8 cellular contexts compared by ENCODE assay signal in the genomic region with DNA sequence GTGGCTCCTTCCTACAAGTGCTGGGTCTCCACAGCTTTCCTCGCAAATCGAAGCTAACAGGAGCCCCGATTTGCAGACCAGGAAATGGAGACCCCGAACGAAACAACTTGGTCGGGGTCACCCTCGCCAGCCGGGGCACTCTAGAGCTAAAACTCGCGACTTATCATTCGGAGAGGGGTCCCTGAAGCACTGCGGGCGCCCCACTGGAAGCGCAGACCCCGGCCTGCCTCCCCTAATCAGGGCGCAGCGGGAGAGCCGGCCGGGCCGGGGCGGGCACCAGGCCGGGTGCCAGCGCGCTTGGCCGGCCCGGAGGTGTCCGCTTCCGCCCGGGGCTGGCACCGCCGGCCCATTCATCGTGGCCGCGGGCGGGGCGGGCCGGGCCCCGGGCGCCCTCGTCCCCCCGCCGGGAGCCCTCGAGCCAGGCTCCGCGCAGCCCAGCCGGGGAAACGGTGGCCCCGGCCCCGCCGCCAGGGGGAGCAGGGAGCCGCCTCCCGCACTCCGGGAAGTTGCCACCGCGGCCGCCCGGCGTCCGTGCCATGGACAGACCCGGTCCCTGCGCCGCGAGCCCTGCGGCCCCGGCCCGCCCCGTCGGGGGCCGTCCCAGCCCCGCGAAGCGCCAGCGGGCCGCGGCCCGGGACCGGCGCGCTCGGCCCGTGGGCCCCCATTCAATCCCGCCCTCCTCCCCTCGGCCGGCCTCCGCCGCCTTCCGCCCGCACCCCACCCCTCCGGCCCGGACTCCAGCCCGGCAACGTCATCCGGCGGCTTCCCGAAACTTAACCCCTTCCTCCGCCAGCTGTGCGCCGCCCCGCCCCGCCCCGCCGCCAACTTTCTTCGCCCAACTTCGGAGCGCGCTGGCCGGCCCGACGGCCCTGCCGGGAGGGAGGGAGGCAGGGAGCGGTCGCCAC. TPM values are rescaled to one million over a fixed set of nuclear protein-coding genes. Genes with fewer than 3 reads are reported as not detected.
DNase-seq lines count a peak whose midpoint lies in the region; ATAC-seq and TF ChIP-seq lines count a peak whose summit lies in the region.

No MANE protein-coding gene starts in this region.

- H3K36me3 Mint-ChIP-seq in T-helper 17 cell (ENCODE audit: low read depth), result peaks cover 2% of the 10 kb centered on the region

- H3K27me3 ChIP-seq in right atrium auricular region (no peaks in the 10 kb centered on the region), psoas muscle (ENCODE audit: insufficient read depth in 3 of 3, low read length in 2 of 3) (no peaks in the 10 kb centered on the region)

- no peaks in the 10 kb centered on the region for H3K9me3 ChIP-seq in T-helper 17 cell (ENCODE audit: control insufficient read depth, low read length, poor library complexity, severe bottlenecking)
- no peaks in the 10 kb centered on the region for H3K9me3 ChIP-seq in right atrium auricular region
- H3K9me3 ChIP-seq in psoas muscle, result no peaks in the 10 kb centered on the region

- peaks cover 16% of the 10 kb centered on the region for H3K27me3 Mint-ChIP-seq in T-helper 17 cell

- H3K4me3 Mint-ChIP-seq in T-helper 17 cell, result peak overlapping the region; percentile 82

- intact Hi-C loops in psoas muscle (cut with DNase I), result loop anchor here (1.0 to 5.0 kb wide), 5 partner anchors 216 to 321 kb away; no protein-coding TSS in a partner anchor

- 1 to 4% (median 2%) methylated on average over 45 to 112 of the region's 112 CpGs for WGBS in psoas muscle, 3 donors
- WGBS in urinary bladder, result under 1% methylated on average over 112 of the region's 112 CpGs

- H3K4me1 Mint-ChIP-seq in T-helper 17 cell, result peaks cover 13% of the 10 kb centered on the region

- H3K36me3 ChIP-seq in right atrium auricular region, result peaks cover 20% of the 10 kb centered on the region
- H3K36me3 ChIP-seq in psoas muscle (ENCODE audit: insufficient read depth in 1 of 2, low read depth in 1 of 2), result peaks cover 0 to 6% of the 10 kb centered on the region in 2 donors
- no peaks in the 10 kb centered on the region for H3K36me3 ChIP-seq in urinary bladder (ENCODE audit: insufficient read depth)

- ATAC-seq in GM21723 (IDR thresholded peaks at IDR 0.05; ENCODE audit: unreplicated experiment) (peak; percentile 50), T-helper 17 cell (peak; percentile 28), psoas muscle (peak; percentile 57 to 62 (median 60))

- H3K27ac Mint-ChIP-seq in T-helper 17 cell, result peak overlapping the region; percentile 78

- peak overlapping the region; percentile 89 to 90 for H3K27ac ChIP-seq in right atrium auricular region
- H3K27ac ChIP-seq in psoas muscle, result peak overlapping the region; percentile 81
- H3K27ac ChIP-seq in urinary bladder (ENCODE audit: low read depth), result peak overlapping the region; percentile 89

- peaks cover 0 to 36% of the 10 kb centered on the region in 2 donors for H3K4me1 ChIP-seq in right atrium auricular region
- peaks cover 16% of the 10 kb centered on the region for H3K4me1 ChIP-seq in psoas muscle
- no peaks in the 10 kb centered on the region for H3K4me1 ChIP-seq in urinary bladder (ENCODE audit: insufficient read depth)

- TF ChIP-seq CTCF in right atrium auricular region (IDR thresholded peaks at IDR 0.05) (peak; percentile 68 to 70), psoas muscle (IDR thresholded peaks at IDR 0.05) (peak; percentile 82)

- H3K4me3 ChIP-seq in right atrium auricular region (peak overlapping the region; percentile 80 to 98), psoas muscle (peak overlapping the region; percentile 75), urinary bladder (ENCODE audit: low read depth, low read length) (peak overlapping the region; percentile 92)

- DNase-seq in EL, result peak; percentile 74
- peak; percentile 39 to 46 for DNase-seq in Kasumi-1 (lab: John Stamatoyannopoulos, UW)
- peak; percentile 73 to 82 (median 81) for DNase-seq in T-helper 17 cell
- peak in 52 of 56 donors; percentile 10 to 87 (median 64) for DNase-seq in amygdala (lab: John Stamatoyannopoulos, UW)
- no peak for DNase-seq in right atrium auricular region (ENCODE audit: low spot score)
- peak; percentile 88 to 92 for DNase-seq in psoas muscle

RNA-seq across cellular contexts. Expression of gene RRBP1, which starts 1.0 kb away (rescaled TPM):
- total RNA-seq in T-helper 17 cell (10 to 100 TPM; 31.4 to 37.8 TPM), right atrium auricular region (10 to 100 TPM; 52.0 to 57.7 TPM), psoas muscle (10 to 100 TPM; 21.1 to 40.8 (median 22.6) TPM), urinary bladder (147 TPM)
- polyA plus RNA-seq in psoas muscle (10 to 100 TPM; 14.2 to 30.3 (median 19.1) TPM), urinary bladder (80.1 TPM)

RNA-seq across cellular contexts. Expression of gene BANF2, which starts 18.7 kb away (rescaled TPM):
- total RNA-seq in T-helper 17 cell (not detected), right atrium auricular region (not detected), psoas muscle (not detected), urinary bladder (not detected)
- polyA plus RNA-seq in psoas muscle (not detected), urinary bladder (not detected)
